ENCODE assay signal across 1 cellular context in genomic region chr19:10334340-10335148, GRCh38.
A peak's percentile ranks its signal among the peaks of the same experiment; 100 is the strongest.
TF ChIP-seq lines count a peak whose summit lies in the region.

No MANE protein-coding gene starts in this region.

TF ChIP-seq in HepG2, 621 proteins besides CTCF, POLR2A, EP300 and RAD21 (continued from another document and continues in another):
- TF ChIP-seq GRHL1 (CRISPR knock-in tag; conservative IDR thresholded peaks at IDR 0.05) = no peak
- no peak for TF ChIP-seq ATF5 (CRISPR knock-in tag; IDR thresholded peaks at IDR 0.05; ENCODE audit: low read depth)
- TF ChIP-seq ZNF234 (CRISPR knock-in tag; conservative IDR thresholded peaks at IDR 0.05) = 0 out of 2 replicates have a peak, but pooled peaks have one; percentile 35
- no peak for TF ChIP-seq ZNF101 (CRISPR knock-in tag; IDR thresholded peaks at IDR 0.05; ENCODE audit: borderline replicate concordance, low read depth)
- TF ChIP-seq, protein P1, sequence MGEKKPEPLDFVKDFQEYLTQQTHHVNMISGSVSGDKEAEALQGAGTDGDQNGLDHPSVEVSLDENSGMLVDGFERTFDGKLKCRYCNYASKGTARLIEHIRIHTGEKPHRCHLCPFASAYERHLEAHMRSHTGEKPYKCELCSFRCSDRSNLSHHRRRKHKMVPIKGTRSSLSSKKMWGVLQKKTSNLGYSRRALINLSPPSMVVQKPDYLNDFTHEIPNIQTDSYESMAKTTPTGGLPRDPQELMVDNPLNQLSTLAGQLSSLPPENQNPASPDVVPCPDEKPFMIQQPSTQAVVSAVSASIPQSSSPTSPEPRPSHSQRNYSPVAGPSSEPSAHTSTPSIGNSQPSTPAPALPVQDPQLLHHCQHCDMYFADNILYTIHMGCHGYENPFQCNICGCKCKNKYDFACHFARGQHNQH (CRISPR knock-in tag; IDR thresholded peaks at IDR 0.05) = 0 out of 2 replicates have a peak, but pooled peaks have one; percentile 23
- peak; percentile 48; the same call in 1 of the 2 replicates for TF ChIP-seq TRAFD1 (CRISPR knock-in tag; IDR thresholded peaks at IDR 0.05; ENCODE audit: borderline replicate concordance)
- TF ChIP-seq NR0B2 (CRISPR knock-in tag; IDR thresholded peaks at IDR 0.05) = peak; percentile 61; the same call in 1 of the 2 replicates
- TF ChIP-seq KLF6 (CRISPR knock-in tag; IDR thresholded peaks at IDR 0.05) = no peak; the same call in 1 of the 2 replicates
- TF ChIP-seq ZNF557 (CRISPR knock-in tag; IDR thresholded peaks at IDR 0.05) = no peak
- TF ChIP-seq ZNF773 (CRISPR knock-in tag; IDR thresholded peaks at IDR 0.05; ENCODE audit: borderline replicate concordance) = no peak
- no peak for TF ChIP-seq SMYD3 (CRISPR knock-in tag; IDR thresholded peaks at IDR 0.05)
- no peak for TF ChIP-seq NR1H2 (CRISPR knock-in tag; IDR thresholded peaks at IDR 0.05; ENCODE audit: borderline replicate concordance, low read depth)
- no peak for TF ChIP-seq ZNF44 (CRISPR knock-in tag; IDR thresholded peaks at IDR 0.05)
- TF ChIP-seq, protein P2, sequence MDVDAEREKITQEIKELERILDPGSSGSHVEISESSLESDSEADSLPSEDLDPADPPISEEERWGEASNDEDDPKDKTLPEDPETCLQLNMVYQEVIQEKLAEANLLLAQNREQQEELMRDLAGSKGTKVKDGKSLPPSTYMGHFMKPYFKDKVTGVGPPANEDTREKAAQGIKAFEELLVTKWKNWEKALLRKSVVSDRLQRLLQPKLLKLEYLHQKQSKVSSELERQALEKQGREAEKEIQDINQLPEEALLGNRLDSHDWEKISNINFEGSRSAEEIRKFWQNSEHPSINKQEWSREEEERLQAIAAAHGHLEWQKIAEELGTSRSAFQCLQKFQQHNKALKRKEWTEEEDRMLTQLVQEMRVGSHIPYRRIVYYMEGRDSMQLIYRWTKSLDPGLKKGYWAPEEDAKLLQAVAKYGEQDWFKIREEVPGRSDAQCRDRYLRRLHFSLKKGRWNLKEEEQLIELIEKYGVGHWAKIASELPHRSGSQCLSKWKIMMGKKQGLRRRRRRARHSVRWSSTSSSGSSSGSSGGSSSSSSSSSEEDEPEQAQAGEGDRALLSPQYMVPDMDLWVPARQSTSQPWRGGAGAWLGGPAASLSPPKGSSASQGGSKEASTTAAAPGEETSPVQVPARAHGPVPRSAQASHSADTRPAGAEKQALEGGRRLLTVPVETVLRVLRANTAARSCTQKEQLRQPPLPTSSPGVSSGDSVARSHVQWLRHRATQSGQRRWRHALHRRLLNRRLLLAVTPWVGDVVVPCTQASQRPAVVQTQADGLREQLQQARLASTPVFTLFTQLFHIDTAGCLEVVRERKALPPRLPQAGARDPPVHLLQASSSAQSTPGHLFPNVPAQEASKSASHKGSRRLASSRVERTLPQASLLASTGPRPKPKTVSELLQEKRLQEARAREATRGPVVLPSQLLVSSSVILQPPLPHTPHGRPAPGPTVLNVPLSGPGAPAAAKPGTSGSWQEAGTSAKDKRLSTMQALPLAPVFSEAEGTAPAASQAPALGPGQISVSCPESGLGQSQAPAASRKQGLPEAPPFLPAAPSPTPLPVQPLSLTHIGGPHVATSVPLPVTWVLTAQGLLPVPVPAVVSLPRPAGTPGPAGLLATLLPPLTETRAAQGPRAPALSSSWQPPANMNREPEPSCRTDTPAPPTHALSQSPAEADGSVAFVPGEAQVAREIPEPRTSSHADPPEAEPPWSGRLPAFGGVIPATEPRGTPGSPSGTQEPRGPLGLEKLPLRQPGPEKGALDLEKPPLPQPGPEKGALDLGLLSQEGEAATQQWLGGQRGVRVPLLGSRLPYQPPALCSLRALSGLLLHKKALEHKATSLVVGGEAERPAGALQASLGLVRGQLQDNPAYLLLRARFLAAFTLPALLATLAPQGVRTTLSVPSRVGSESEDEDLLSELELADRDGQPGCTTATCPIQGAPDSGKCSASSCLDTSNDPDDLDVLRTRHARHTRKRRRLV (CRISPR knock-in tag; IDR thresholded peaks at IDR 0.05) = 0 out of 2 replicates have a peak, but pooled peaks have one; percentile 28
- peak; percentile 17; the same call in 1 of the 2 replicates for TF ChIP-seq CCDC6 (CRISPR knock-in tag; IDR thresholded peaks at IDR 0.05)
- no peak for TF ChIP-seq REXO4 (CRISPR knock-in tag; IDR thresholded peaks at IDR 0.05; ENCODE audit: borderline replicate concordance)
- TF ChIP-seq TRIM24 (CRISPR knock-in tag; IDR thresholded peaks at IDR 0.05) = no peak
- TF ChIP-seq, protein P3, sequence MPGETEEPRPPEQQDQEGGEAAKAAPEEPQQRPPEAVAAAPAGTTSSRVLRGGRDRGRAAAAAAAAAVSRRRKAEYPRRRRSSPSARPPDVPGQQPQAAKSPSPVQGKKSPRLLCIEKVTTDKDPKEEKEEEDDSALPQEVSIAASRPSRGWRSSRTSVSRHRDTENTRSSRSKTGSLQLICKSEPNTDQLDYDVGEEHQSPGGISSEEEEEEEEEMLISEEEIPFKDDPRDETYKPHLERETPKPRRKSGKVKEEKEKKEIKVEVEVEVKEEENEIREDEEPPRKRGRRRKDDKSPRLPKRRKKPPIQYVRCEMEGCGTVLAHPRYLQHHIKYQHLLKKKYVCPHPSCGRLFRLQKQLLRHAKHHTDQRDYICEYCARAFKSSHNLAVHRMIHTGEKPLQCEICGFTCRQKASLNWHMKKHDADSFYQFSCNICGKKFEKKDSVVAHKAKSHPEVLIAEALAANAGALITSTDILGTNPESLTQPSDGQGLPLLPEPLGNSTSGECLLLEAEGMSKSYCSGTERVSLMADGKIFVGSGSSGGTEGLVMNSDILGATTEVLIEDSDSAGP (CRISPR knock-in tag; IDR thresholded peaks at IDR 0.05; ENCODE audit: borderline replicate concordance) = peak; percentile 70; the same call in 1 of the 2 replicates
- no peak for TF ChIP-seq PCBP2 (optimal IDR thresholded peaks at IDR 0.05; ENCODE audit: low read depth, low read length, poor library complexity, severe bottlenecking)
- no peak for TF ChIP-seq MAFK (conservative IDR thresholded peaks at IDR 0.05 in 1 of 2, IDR thresholded peaks at IDR 0.05 in 1 of 2; ENCODE audit: low read length in 2 of 2)
- TF ChIP-seq ZFP82 (CRISPR knock-in tag; IDR thresholded peaks at IDR 0.05; ENCODE audit: borderline replicate concordance) = no peak
- TF ChIP-seq, protein P4, sequence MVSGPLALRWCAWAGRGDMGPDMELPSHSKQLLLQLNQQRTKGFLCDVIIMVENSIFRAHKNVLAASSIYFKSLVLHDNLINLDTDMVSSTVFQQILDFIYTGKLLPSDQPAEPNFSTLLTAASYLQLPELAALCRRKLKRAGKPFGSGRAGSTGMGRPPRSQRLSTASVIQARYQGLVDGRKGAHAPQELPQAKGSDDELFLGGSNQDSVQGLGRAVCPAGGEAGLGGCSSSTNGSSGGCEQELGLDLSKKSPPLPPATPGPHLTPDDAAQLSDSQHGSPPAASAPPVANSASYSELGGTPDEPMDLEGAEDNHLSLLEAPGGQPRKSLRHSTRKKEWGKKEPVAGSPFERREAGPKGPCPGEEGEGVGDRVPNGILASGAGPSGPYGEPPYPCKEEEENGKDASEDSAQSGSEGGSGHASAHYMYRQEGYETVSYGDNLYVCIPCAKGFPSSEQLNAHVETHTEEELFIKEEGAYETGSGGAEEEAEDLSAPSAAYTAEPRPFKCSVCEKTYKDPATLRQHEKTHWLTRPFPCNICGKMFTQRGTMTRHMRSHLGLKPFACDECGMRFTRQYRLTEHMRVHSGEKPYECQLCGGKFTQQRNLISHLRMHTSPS (CRISPR knock-in tag; IDR thresholded peaks at IDR 0.05; ENCODE audit: low read depth) = 0 out of 2 replicates have a peak, but pooled peaks have one; percentile 55
- no peak for TF ChIP-seq ELF4 (CRISPR knock-in tag; IDR thresholded peaks at IDR 0.05; ENCODE audit: borderline replicate concordance)
- TF ChIP-seq, protein P5, sequence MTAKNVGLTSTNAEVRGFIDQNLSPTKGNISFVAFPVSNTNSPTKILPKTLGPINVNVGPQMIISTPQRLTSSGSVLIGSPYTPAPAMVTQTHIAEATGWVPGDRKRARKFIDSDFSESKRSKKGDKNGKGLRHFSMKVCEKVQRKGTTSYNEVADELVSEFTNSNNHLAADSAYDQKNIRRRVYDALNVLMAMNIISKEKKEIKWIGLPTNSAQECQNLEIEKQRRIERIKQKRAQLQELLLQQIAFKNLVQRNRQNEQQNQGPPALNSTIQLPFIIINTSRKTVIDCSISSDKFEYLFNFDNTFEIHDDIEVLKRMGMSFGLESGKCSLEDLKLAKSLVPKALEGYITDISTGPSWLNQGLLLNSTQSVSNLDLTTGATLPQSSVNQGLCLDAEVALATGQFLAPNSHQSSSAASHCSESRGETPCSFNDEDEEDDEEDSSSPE (CRISPR knock-in tag; IDR thresholded peaks at IDR 0.05) = peak; percentile 74
- peak; percentile 67 for TF ChIP-seq ERF (CRISPR knock-in tag; IDR thresholded peaks at IDR 0.05)
- TF ChIP-seq NFIC (IDR thresholded peaks at IDR 0.05; ENCODE audit: low read length) = no peak
- no peak for TF ChIP-seq NRL (CRISPR knock-in tag; IDR thresholded peaks at IDR 0.05; ENCODE audit: borderline replicate concordance)
- no peak for TF ChIP-seq BCL3 (CRISPR knock-in tag; IDR thresholded peaks at IDR 0.05)
- TF ChIP-seq ZFAT (CRISPR knock-in tag; conservative IDR thresholded peaks at IDR 0.05) = no peak
- TF ChIP-seq NFRKB (IDR thresholded peaks at IDR 0.05) = no peak
- TF ChIP-seq MBD4 (IDR thresholded peaks at IDR 0.05; ENCODE audit: borderline replicate concordance, low read length) = no peak
- peak; percentile 65; the same call in 1 of the 2 replicates for TF ChIP-seq ETV5 (CRISPR knock-in tag; IDR thresholded peaks at IDR 0.05; ENCODE audit: borderline replicate concordance)
- no peak for TF ChIP-seq RFXANK (CRISPR knock-in tag; IDR thresholded peaks at IDR 0.05)
- TF ChIP-seq ZNF614 (CRISPR knock-in tag; IDR thresholded peaks at IDR 0.05; ENCODE audit: borderline replicate concordance) = no peak
- TF ChIP-seq ZEB1 (IDR thresholded peaks at IDR 0.05; ENCODE audit: insufficient replicate concordance, low read depth) = no peak
- TF ChIP-seq, protein P6, sequence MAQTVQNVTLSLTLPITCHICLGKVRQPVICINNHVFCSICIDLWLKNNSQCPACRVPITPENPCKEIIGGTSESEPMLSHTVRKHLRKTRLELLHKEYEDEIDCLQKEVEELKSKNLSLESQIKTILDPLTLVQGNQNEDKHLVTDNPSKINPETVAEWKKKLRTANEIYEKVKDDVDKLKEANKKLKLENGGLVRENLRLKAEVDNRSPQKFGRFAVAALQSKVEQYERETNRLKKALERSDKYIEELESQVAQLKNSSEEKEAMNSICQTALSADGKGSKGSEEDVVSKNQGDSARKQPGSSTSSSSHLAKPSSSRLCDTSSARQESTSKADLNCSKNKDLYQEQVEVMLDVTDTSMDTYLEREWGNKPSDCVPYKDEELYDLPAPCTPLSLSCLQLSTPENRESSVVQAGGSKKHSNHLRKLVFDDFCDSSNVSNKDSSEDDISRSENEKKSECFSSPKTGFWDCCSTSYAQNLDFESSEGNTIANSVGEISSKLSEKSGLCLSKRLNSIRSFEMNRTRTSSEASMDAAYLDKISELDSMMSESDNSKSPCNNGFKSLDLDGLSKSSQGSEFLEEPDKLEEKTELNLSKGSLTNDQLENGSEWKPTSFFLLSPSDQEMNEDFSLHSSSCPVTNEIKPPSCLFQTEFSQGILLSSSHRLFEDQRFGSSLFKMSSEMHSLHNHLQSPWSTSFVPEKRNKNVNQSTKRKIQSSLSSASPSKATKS (CRISPR knock-in tag; IDR thresholded peaks at IDR 0.05) = no peak
- TF ChIP-seq PBX3 (CRISPR knock-in tag; IDR thresholded peaks at IDR 0.05; ENCODE audit: borderline replicate concordance) = no peak
- no peak for TF ChIP-seq SETDB1 (CRISPR knock-in tag; IDR thresholded peaks at IDR 0.05; ENCODE audit: borderline replicate concordance)
